Comparison of ENCODE assay signal across 27 cellular contexts in the genomic region with DNA sequence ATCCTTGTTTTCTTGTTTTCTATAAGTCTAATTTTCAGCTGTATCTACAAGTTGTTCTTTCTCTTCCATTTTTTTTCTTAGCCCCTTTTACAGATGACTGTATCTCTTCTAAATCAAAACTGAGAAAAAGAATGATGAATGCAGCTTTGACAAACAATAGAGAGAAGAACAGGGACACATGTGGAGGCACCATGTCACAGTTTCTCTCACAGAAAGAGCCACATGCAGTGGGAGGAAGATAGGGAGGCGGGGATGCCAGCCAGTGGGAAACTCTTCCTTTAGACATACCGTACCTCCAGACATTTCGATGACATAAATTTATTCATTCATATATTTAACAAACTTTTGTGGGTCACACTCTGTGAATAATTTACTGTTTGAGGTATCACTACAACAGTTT.
"Had no signal": no experiment of that assay in that cellular context is flagged by ENCODE, and none has a peak within 500 bp of the region (broad histone marks: within the 10 kb centered on the region; RNA-seq: fewer than 3 reads in every experiment).

No MANE protein-coding gene starts in this region.

- H3K27me3 ChIP-seq: MG63 had no signal

- H3K4me3 ChIP-seq: MG63 had no signal

- H3K27ac ChIP-seq: KMS-11 had no signal

- H3K36me3 ChIP-seq: MG63 had no signal

- H3K4me2 ChIP-seq: KMS-11 had no signal

- H3K9me3 ChIP-seq: MG63 had no signal

- H3K9ac ChIP-seq: KMS-11 had no signal

- DNase-seq: Karpas-422, KG1, MG63, MM.1S, MV-4-11, NCI-H1048, NCI-H1092, NCI-H1092 treated with DMSO at 0.1 percent for 48 hours, NCI-H1105, NCI-H1417 treated with DMSO at 0.1 percent for 48 hours, NCI-H1436, NCI-H1436 treated with DMSO at 0.1 percent for 48 hours, NCI-H146, NCI-H1694, NCI-H1694 treated with DMSO at 0.1 percent for 48 hours, NCI-H187, NCI-H187 treated with DMSO at 0.1 percent for 48 hours, NCI-H1930, NCI-H2029, NCI-H2029 treated with DMSO at 0.1 percent for 48 hours, NCI-H2081, NCI-H2081 treated with DMSO at 0.1 percent for 48 hours, NCI-H2107, NCI-H2227 treated with DMSO at 0.1 percent for 48 hours, NCI-H345, NCI-H446 had no signal
